In the genomic region with DNA sequence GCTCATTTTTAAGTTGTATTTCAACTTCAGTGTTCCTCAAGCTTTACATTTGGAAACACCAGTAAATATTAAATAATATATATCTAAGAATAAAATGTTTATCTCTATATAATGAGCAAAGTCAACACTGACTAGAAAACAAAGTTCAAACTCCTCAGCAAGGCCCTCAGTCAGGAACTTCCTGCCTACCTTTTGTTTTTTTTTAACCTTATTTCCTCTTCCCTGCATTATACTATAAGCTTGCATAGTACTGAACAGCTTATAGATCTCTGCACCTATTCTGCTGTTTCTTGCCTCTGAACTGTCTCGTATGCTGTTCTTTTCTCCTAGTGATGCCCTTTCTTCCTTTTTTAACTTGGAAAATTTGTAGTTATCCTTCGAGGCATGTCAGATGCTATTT, we compare ENCODE assay signal across 27 cellular contexts. TPM values are rescaled to one million over a fixed set of nuclear protein-coding genes. Genes with fewer than 3 reads are reported as not detected.
"Had no signal": no experiment of that assay in that cellular context is flagged by ENCODE, and none has a peak within 500 bp of the region (broad histone marks: within the 10 kb centered on the region; RNA-seq: fewer than 3 reads in every experiment).

No MANE protein-coding gene starts in this region.

- H3K27me3 ChIP-seq: MG63 had no signal

- H3K9me3 ChIP-seq: MG63, SK-N-SH had no signal

- H3K36me3 Mint-ChIP-seq: T-cell had no signal

- H3K27ac ChIP-seq: RWPE1 had no signal

- H3K4me3 ChIP-seq: MG63 had no signal

- H3K4me2 ChIP-seq: SK-N-SH had no signal

- H3K9ac ChIP-seq: SK-N-SH had no signal

- H3K36me3 ChIP-seq: MG63 had no signal

- ATAC-seq: Panc1, PC-3, T-cell had no signal

- DNase-seq: IMR-90; Karpas-422; KG1; MG63; NCI-H1092 treated with DMSO at 0.1 percent for 48 hours; NCI-H1436; NCI-H187; NCI-H2029; NCI-H2081 treated with DMSO at 0.1 percent for 48 hours; NCI-H2171; NCI-H226; NCI-H446; NCI-H510A; NCI-H524 treated with DMSO at 0.1 percent for 48 hours; NCI-H69; NCI-H774; NK-92 treated with Interleukin-12 subunit alpha and Interleukin-12 subunit beta, amount 100 ng/mL, for 24 hours; PC-3; SHP77; SK-N-SH; SW 1271; T-cell had no signal

- H3K4me1 Mint-ChIP-seq: T-cell had no signal

- H3K27ac Mint-ChIP-seq: T-cell had no signal

- H3K4me3 Mint-ChIP-seq: T-cell had no signal

RNA-seq across cellular contexts. Expression of a gene that starts 29.6 kb away (rescaled TPM):
- total RNA-seq: HT-29, IMR-90, OCI-LY7, PC-3, SK-MEL-5, T-cell had no signal
- polyA plus RNA-seq: IMR-90, SK-N-SH had no signal
